7 cellular contexts compared by ENCODE assay signal in genomic region chr12:57821015-57821414, GRCh38. TPM values are rescaled to one million over a fixed set of nuclear protein-coding genes. Genes with fewer than 3 reads are reported as not detected.
DNase-seq lines count a peak whose midpoint lies in the region; ATAC-seq, FAIRE-seq and TF ChIP-seq lines count a peak whose summit lies in the region.
"Not testable (repeated sequence)": the region's sequence is repeated elsewhere in the genome, so short reads cannot be mapped to it uniquely, and the experiment has no call there.

No MANE protein-coding gene starts in this region.

- H3K36me3 Mint-ChIP-seq in activated T-cell treated with anti-CD3 and anti-CD28 coated beads, Interleukin-2, amount 50 U/mL, for 24 hours (ENCODE audit: low read depth): peaks cover 65% of the 10 kb centered on the region
- H3K36me3 Mint-ChIP-seq in effector memory CD8-positive, alpha-beta T cell (ENCODE audit: insufficient read depth): peaks cover 35% of the 10 kb centered on the region
- H3K36me3 Mint-ChIP-seq in memory B cell: peaks cover 32% of the 10 kb centered on the region
- H3K36me3 Mint-ChIP-seq in nephron progenitor cell (ENCODE audit: low read depth): peaks cover 57% of the 10 kb centered on the region
- peaks cover 27 to 46% of the 10 kb centered on the region in 2 donors for H3K36me3 Mint-ChIP-seq in stimulated activated naive B cell treated with anti-CD40 and anti-IgM and Interleukin-4, amounts not matched to agents 10 μg/mL and 1 μg/mL and 100 μg/mL, for 72 hours

- TF ChIP-seq POLR2A in GM12892 (IDR thresholded peaks at IDR 0.05; ENCODE audit: low read depth, low read length): 0 out of 2 replicates have a peak, but pooled peaks have one; percentile 41
- TF ChIP-seq POLR2A in K562 (conservative IDR thresholded peaks at IDR 0.05): not testable (repeated sequence)

- H3K9ac ChIP-seq in K562 (ENCODE audit: insufficient read depth in 1 of 2, low read depth in 2 of 2, low read length in 2 of 2): not testable (repeated sequence)

- H2AFZ ChIP-seq in K562 (ENCODE audit: low read depth, low read length): not testable (repeated sequence)

- DNase-seq in GM12892 (ENCODE audit: insufficient read length); activated T-cell treated with anti-CD3 and anti-CD28 coated beads, Interleukin-2, amount 50 U/mL, for 24 hours; K562 (ENCODE audit: extremely low read depth in 1 of 4, low spot score in 3 of 4); effector memory CD8-positive, alpha-beta T cell; memory B cell (ENCODE audit: low spot score in 2 of 2); nephron progenitor cell; stimulated activated naive B cell treated with anti-CD40 and anti-IgM and Interleukin-4, amounts not matched to agents 10 μg/mL and 1 μg/mL and 100 μg/mL, for 72 hours: not testable (repeated sequence)

- BruUV-seq in K562 (replicated peaks; lab: Mats Ljungman, UMichigan): not testable (repeated sequence)

- not testable (repeated sequence) for ATAC-seq in K562; effector memory CD8-positive, alpha-beta T cell (replicated peaks); memory B cell (ENCODE audit: low read depth); stimulated activated naive B cell treated with anti-CD40 and anti-IgM and Interleukin-4, amounts not matched to agents 10 μg/mL and 1 μg/mL and 100 μg/mL, for 72 hours (replicated peaks)

- not testable (repeated sequence) for H3K9me3 ChIP-seq in K562 (replicated peaks; ENCODE audit: control insufficient read depth, insufficient read depth, low read depth, low read length)

- peaks cover 6 to 17% of the 10 kb centered on the region in 2 experiments; a peak in 3 of 5 replicates for H3K4me1 ChIP-seq in K562 (replicated peaks in 1 of 2; ENCODE audit: control insufficient read depth in 2 of 2, insufficient read depth in 2 of 2, low read length in 2 of 2)

- not testable (repeated sequence) for H3K4me1 Mint-ChIP-seq in activated T-cell treated with anti-CD3 and anti-CD28 coated beads, Interleukin-2, amount 50 U/mL, for 24 hours (ENCODE audit: low read depth); effector memory CD8-positive, alpha-beta T cell (ENCODE audit: low read depth in 2 of 2); memory B cell; nephron progenitor cell; stimulated activated naive B cell treated with anti-CD40 and anti-IgM and Interleukin-4, amounts not matched to agents 10 μg/mL and 1 μg/mL and 100 μg/mL, for 72 hours

- not testable (repeated sequence) for H3K4me3 ChIP-seq in K562

- H3K27ac Mint-ChIP-seq in activated T-cell treated with anti-CD3 and anti-CD28 coated beads, Interleukin-2, amount 50 U/mL, for 24 hours: peak overlapping the region; percentile 14
- peak overlapping the region; percentile 76 to 84 for H3K27ac Mint-ChIP-seq in effector memory CD8-positive, alpha-beta T cell
- peak overlapping the region; percentile 59 for H3K27ac Mint-ChIP-seq in memory B cell
- H3K27ac Mint-ChIP-seq in nephron progenitor cell: peak overlapping the region; percentile 87
- H3K27ac Mint-ChIP-seq in stimulated activated naive B cell treated with anti-CD40 and anti-IgM and Interleukin-4, amounts not matched to agents 10 μg/mL and 1 μg/mL and 100 μg/mL, for 72 hours: peak overlapping the region; percentile 56

- FAIRE-seq in GM12892 (lab: Jason Lieb, UNC): not testable (repeated sequence)
- peak; percentile 67 for FAIRE-seq in K562 (lab: Jason Lieb, UNC)

- not testable (repeated sequence) for H3K27me3 Mint-ChIP-seq in activated T-cell treated with anti-CD3 and anti-CD28 coated beads, Interleukin-2, amount 50 U/mL, for 24 hours; effector memory CD8-positive, alpha-beta T cell; memory B cell; nephron progenitor cell (ENCODE audit: low read depth, poor library complexity); stimulated activated naive B cell treated with anti-CD40 and anti-IgM and Interleukin-4, amounts not matched to agents 10 μg/mL and 1 μg/mL and 100 μg/mL, for 72 hours

- CTCF ChIA-PET in K562 (lab: Yijun Ruan, JAX; ENCODE audit: low intra/inter-chr PET ratio): not testable (repeated sequence)

- not testable (repeated sequence) for H4K20me1 ChIP-seq in K562 (replicated peaks; ENCODE audit: control insufficient read depth, insufficient read depth, low read length)

- not testable (repeated sequence) for TF ChIP-seq CTCF in K562 (IDR thresholded peaks at IDR 0.05 in 2 of 3, conservative IDR thresholded peaks at IDR 0.05 in 1 of 3; ENCODE audit: insufficient read depth in 2 of 3, low read depth in 1 of 3, low read length in 3 of 3); nephron progenitor cell (IDR thresholded peaks at IDR 0.05)

- not testable (repeated sequence) for H3K27me3 ChIP-seq in K562 (ENCODE audit: control insufficient read depth in 2 of 2, insufficient read depth in 2 of 2, low read length in 2 of 2)

- WGBS in K562 (ENCODE audit: insufficient coverage, low coverage, missing lambda C conversion rate): 77% methylated on average over 5 of the region's 5 CpGs

- H3K4me2 ChIP-seq in K562 (ENCODE audit: insufficient read depth, low read length): not testable (repeated sequence)

- POLR2A ChIA-PET in K562 (lab: Yijun Ruan, JAX): not testable (repeated sequence)

- H3K9me1 ChIP-seq in K562 (ENCODE audit: control insufficient read depth, insufficient read depth, low read length): not testable (repeated sequence)

- not testable (repeated sequence) for H3K9me3 Mint-ChIP-seq in activated T-cell treated with anti-CD3 and anti-CD28 coated beads, Interleukin-2, amount 50 U/mL, for 24 hours; effector memory CD8-positive, alpha-beta T cell; memory B cell; nephron progenitor cell; stimulated activated naive B cell treated with anti-CD40 and anti-IgM and Interleukin-4, amounts not matched to agents 10 μg/mL and 1 μg/mL and 100 μg/mL, for 72 hours

- intact Hi-C loops in K562 (cut with micrococcal nuclease): not testable (repeated sequence)

- TF ChIP-seq RAD21 in K562 (CRISPR knock-in tag; conservative IDR thresholded peaks at IDR 0.05 in 1 of 2, IDR thresholded peaks at IDR 0.05 in 1 of 2): not testable (repeated sequence)

- not testable (repeated sequence) for TF ChIP-seq EP300 in K562 (IDR thresholded peaks at IDR 0.05; ENCODE audit: low read length)

- in situ Hi-C loops in K562 (cut with MboI): not testable (repeated sequence)

- not testable (repeated sequence) for H3K79me2 ChIP-seq in K562 (ENCODE audit: control insufficient read depth, insufficient read depth, low read length)

- not testable (repeated sequence) for H3K4me3 Mint-ChIP-seq in activated T-cell treated with anti-CD3 and anti-CD28 coated beads, Interleukin-2, amount 50 U/mL, for 24 hours; effector memory CD8-positive, alpha-beta T cell; memory B cell; nephron progenitor cell; stimulated activated naive B cell treated with anti-CD40 and anti-IgM and Interleukin-4, amounts not matched to agents 10 μg/mL and 1 μg/mL and 100 μg/mL, for 72 hours

- H3K36me3 ChIP-seq in K562 (ENCODE audit: control insufficient read depth, insufficient read depth, low read length): peaks cover 49% of the 10 kb centered on the region

- not testable (repeated sequence) for H3K27ac ChIP-seq in K562 (ENCODE audit: extremely low read depth, low read depth, low read length)

RNA-seq across cellular contexts. Expression of gene AVIL, which starts 2.5 kb away (rescaled TPM):
- 2.1 TPM for polyA plus RNA-seq in GM12892 (2012; ENCODE audit: missing spikeins)
- 1.2 and 1.3 TPM in 2 replicates for total RNA-seq in K562 (2011; cell fraction: chromatin; rRNA removed; ENCODE audit: low replicate concordance)
- total RNA-seq in K562 (2011; cell fraction: nucleolus; rRNA removed): 0.39 and 0.83 TPM in 2 replicates
- total RNA-seq in K562 (2011; cell fraction: nucleoplasm; rRNA removed): 1.1 and 1.5 TPM in 2 replicates
- total RNA-seq in K562 (2014; rRNA removed): 0.05 and 0.24 TPM in 2 replicates
- total RNA-seq in K562 (2014; rRNA removed; fragmentation: Illumina TruSeq; extraction: Trizol): 0.16 and 0.22 TPM in 2 replicates
- 0.25 and 0.34 TPM in 2 replicates for total RNA-seq in K562 (2015; rRNA removed; fragmentation: Illumina TruSeq; extraction: Trizol)
- 0.27 and 0.33 TPM in 2 replicates for total RNA-seq in K562 (2021)
- polyA plus RNA-seq in K562 (2011; rRNA removed): 0.17 and 0.24 TPM in 2 replicates
- polyA plus RNA-seq in K562 (2011; cell fraction: cytosol; rRNA removed): 0.10 and 0.18 TPM in 2 replicates
- polyA plus RNA-seq in K562 (2011; cell fraction: nucleus; rRNA removed): 0.55 and 0.97 TPM in 2 replicates
- 0.73 and 2.2 TPM in 2 replicates for polyA plus RNA-seq in K562 (2012)
- 0.39 TPM in 2 replicates for polyA plus RNA-seq in K562 (2014; fragmentation: Illumina TruSeq; extraction: Trizol)
- polyA plus RNA-seq in K562 (2014; fragmentation: Nextera tagmentation; extraction: Ambion mirVana): under 1 TPM; 0.24 to 0.36 TPM
- 1.5 TPM in 1 of 2 replicates, not detected in the other for polyA plus RNA-seq in K562 (2014; rRNA removed)
- polyA minus RNA-seq in K562 (2011; rRNA and poly(A)+ RNA removed): 0.18 and 0.27 TPM in 2 replicates
- not detected in 2 replicates for polyA minus RNA-seq in K562 (2011; cell fraction: cytosol; rRNA and poly(A)+ RNA removed)
- 0.27 and 0.89 TPM in 2 replicates for polyA minus RNA-seq in K562 (2011; cell fraction: nucleus; rRNA and poly(A)+ RNA removed)

RNA-seq across cellular contexts. Expression of gene CTDSP2, which starts 25.5 kb away (rescaled TPM):
- 44.9 TPM for polyA plus RNA-seq in GM12892 (2012; ENCODE audit: missing spikeins)
- 89.2 and 157 TPM in 2 replicates for total RNA-seq in K562 (2011; cell fraction: chromatin; rRNA removed; ENCODE audit: low replicate concordance)
- 72.6 and 88.1 TPM in 2 replicates for total RNA-seq in K562 (2011; cell fraction: nucleolus; rRNA removed)
- total RNA-seq in K562 (2011; cell fraction: nucleoplasm; rRNA removed): 93.3 and 110 TPM in 2 replicates
- 42.0 and 60.5 TPM in 2 replicates for total RNA-seq in K562 (2014; rRNA removed)
- 46.6 and 47.7 TPM in 2 replicates for total RNA-seq in K562 (2014; rRNA removed; fragmentation: Illumina TruSeq; extraction: Trizol)
- total RNA-seq in K562 (2015; rRNA removed; fragmentation: Illumina TruSeq; extraction: Trizol): 39.8 and 40.2 TPM in 2 replicates
- 93.7 and 108 TPM in 2 replicates for total RNA-seq in K562 (2021)
- 87.2 and 94.7 TPM in 2 replicates for polyA plus RNA-seq in K562 (2011; rRNA removed)
- polyA plus RNA-seq in K562 (2011; cell fraction: cytosol; rRNA removed): 115 and 117 TPM in 2 replicates
- polyA plus RNA-seq in K562 (2011; cell fraction: nucleus; rRNA removed): 128 and 133 TPM in 2 replicates
- polyA plus RNA-seq in K562 (2012): 83.4 and 116 TPM in 2 replicates
- 86.4 and 89.3 TPM in 2 replicates for polyA plus RNA-seq in K562 (2014; fragmentation: Illumina TruSeq; extraction: Trizol)
- polyA plus RNA-seq in K562 (2014; fragmentation: Nextera tagmentation; extraction: Ambion mirVana): 10 to 100 TPM; 20.4 to 24.1 TPM
- polyA plus RNA-seq in K562 (2014; rRNA removed): 62.5 and 64.5 TPM in 2 replicates
- polyA minus RNA-seq in K562 (2011; rRNA and poly(A)+ RNA removed): 102 and 145 TPM in 2 replicates
- 85.8 and 88.5 TPM in 2 replicates for polyA minus RNA-seq in K562 (2011; cell fraction: cytosol; rRNA and poly(A)+ RNA removed)
- polyA minus RNA-seq in K562 (2011; cell fraction: nucleus; rRNA and poly(A)+ RNA removed): 40.9 and 69.2 TPM in 2 replicates

RNA-seq across cellular contexts. Expression of gene TSFM, which starts 38.4 kb away (rescaled TPM):
- 47.5 TPM for polyA plus RNA-seq in GM12892 (2012; ENCODE audit: missing spikeins)
- total RNA-seq in K562 (2011; cell fraction: chromatin; rRNA removed; ENCODE audit: low replicate concordance): 19.9 and 28.1 TPM in 2 replicates
- 16.2 and 23.0 TPM in 2 replicates for total RNA-seq in K562 (2011; cell fraction: nucleolus; rRNA removed)
- total RNA-seq in K562 (2011; cell fraction: nucleoplasm; rRNA removed): 21.9 and 30.2 TPM in 2 replicates
- total RNA-seq in K562 (2014; rRNA removed) (56.7 and 74.2 TPM in 2 replicates), K562 (2014; rRNA removed; fragmentation: Illumina TruSeq; extraction: Trizol) (48.1 and 56.4 TPM in 2 replicates), K562 (2015; rRNA removed; fragmentation: Illumina TruSeq; extraction: Trizol) (56.0 and 58.2 TPM in 2 replicates), K562 (2021) (62.4 and 62.6 TPM in 2 replicates)
- polyA plus RNA-seq in K562 (2011; rRNA removed) (38.9 and 44.6 TPM in 2 replicates), K562 (2014; fragmentation: Illumina TruSeq; extraction: Trizol) (55.3 and 57.1 TPM in 2 replicates), K562 (2014; fragmentation: Nextera tagmentation; extraction: Ambion mirVana) (100 to 1,000 TPM; 166 to 198 TPM), K562 (2014; rRNA removed) (60.2 and 70.7 TPM in 2 replicates)
- 21.4 and 23.3 TPM in 2 replicates for polyA plus RNA-seq in K562 (2011; cell fraction: cytosol; rRNA removed)
- 15.8 and 18.8 TPM in 2 replicates for polyA plus RNA-seq in K562 (2011; cell fraction: nucleus; rRNA removed)
- 34.8 and 50.5 TPM in 2 replicates for polyA plus RNA-seq in K562 (2012)
- 11.8 and 13.0 TPM in 2 replicates for polyA minus RNA-seq in K562 (2011; rRNA and poly(A)+ RNA removed)
- 13.4 and 15.1 TPM in 2 replicates for polyA minus RNA-seq in K562 (2011; cell fraction: cytosol; rRNA and poly(A)+ RNA removed)
- polyA minus RNA-seq in K562 (2011; cell fraction: nucleus; rRNA and poly(A)+ RNA removed): 7.0 and 9.2 TPM in 2 replicates

RNA-seq across cellular contexts. Expression of gene EEF1AKMT3, which starts 48.6 kb away (rescaled TPM):
- 6.1 TPM for polyA plus RNA-seq in GM12892 (2012; ENCODE audit: missing spikeins)
- total RNA-seq in K562 (2011; cell fraction: chromatin; rRNA removed; ENCODE audit: low replicate concordance): 15.8 and 16.5 TPM in 2 replicates
- 9.3 and 9.8 TPM in 2 replicates for total RNA-seq in K562 (2011; cell fraction: nucleolus; rRNA removed)
- 17.6 and 32.4 TPM in 2 replicates for total RNA-seq in K562 (2011; cell fraction: nucleoplasm; rRNA removed)
- total RNA-seq in K562 (2014; rRNA removed) (4.1 and 6.0 TPM in 2 replicates), K562 (2014; rRNA removed; fragmentation: Illumina TruSeq; extraction: Trizol) (6.9 and 7.8 TPM in 2 replicates), K562 (2015; rRNA removed; fragmentation: Illumina TruSeq; extraction: Trizol) (6.1 and 6.6 TPM in 2 replicates), K562 (2021) (7.2 and 11.7 TPM in 2 replicates)
- polyA plus RNA-seq in K562 (2011; rRNA removed) (17.2 and 17.6 TPM in 2 replicates), K562 (2014; fragmentation: Illumina TruSeq; extraction: Trizol) (9.1 and 10.6 TPM in 2 replicates), K562 (2014; fragmentation: Nextera tagmentation; extraction: Ambion mirVana) (1 to 10 TPM; 4.9 to 9.1 TPM), K562 (2014; rRNA removed) (7.9 and 11.4 TPM in 2 replicates)
- 11.6 and 19.1 TPM in 2 replicates for polyA plus RNA-seq in K562 (2011; cell fraction: cytosol; rRNA removed)
- polyA plus RNA-seq in K562 (2011; cell fraction: nucleus; rRNA removed): 18.5 and 21.8 TPM in 2 replicates
- polyA plus RNA-seq in K562 (2012): 9.6 and 10.6 TPM in 2 replicates
- 10.0 and 10.5 TPM in 2 replicates for polyA minus RNA-seq in K562 (2011; rRNA and poly(A)+ RNA removed)
- polyA minus RNA-seq in K562 (2011; cell fraction: cytosol; rRNA and poly(A)+ RNA removed): 6.1 and 9.4 TPM in 2 replicates
- 3.9 and 6.0 TPM in 2 replicates for polyA minus RNA-seq in K562 (2011; cell fraction: nucleus; rRNA and poly(A)+ RNA removed)

RNA-seq across cellular contexts. Expression of gene METTL1, which starts 49.1 kb away (rescaled TPM):
- polyA plus RNA-seq in GM12892 (2012; ENCODE audit: missing spikeins): 28.0 TPM
- 40.7 and 110 TPM in 2 replicates for total RNA-seq in K562 (2011; cell fraction: chromatin; rRNA removed; ENCODE audit: low replicate concordance)
- 57.1 and 83.5 TPM in 2 replicates for total RNA-seq in K562 (2011; cell fraction: nucleolus; rRNA removed)
- total RNA-seq in K562 (2011; cell fraction: nucleoplasm; rRNA removed): 43.7 and 55.2 TPM in 2 replicates
- total RNA-seq in K562 (2014; rRNA removed): 24.0 and 42.5 TPM in 2 replicates
- 12.6 and 14.6 TPM in 2 replicates for total RNA-seq in K562 (2014; rRNA removed; fragmentation: Illumina TruSeq; extraction: Trizol)
- total RNA-seq in K562 (2015; rRNA removed; fragmentation: Illumina TruSeq; extraction: Trizol): 17.5 and 18.0 TPM in 2 replicates
- 44.0 and 49.3 TPM in 2 replicates for total RNA-seq in K562 (2021)
- 39.2 and 45.1 TPM in 2 replicates for polyA plus RNA-seq in K562 (2011; rRNA removed)
- polyA plus RNA-seq in K562 (2011; cell fraction: cytosol; rRNA removed): 33.7 and 38.8 TPM in 2 replicates
- 75.9 and 78.4 TPM in 2 replicates for polyA plus RNA-seq in K562 (2011; cell fraction: nucleus; rRNA removed)
- polyA plus RNA-seq in K562 (2012): 25.3 and 44.9 TPM in 2 replicates
- polyA plus RNA-seq in K562 (2014; fragmentation: Illumina TruSeq; extraction: Trizol): 36.8 and 47.6 TPM in 2 replicates
- polyA plus RNA-seq in K562 (2014; fragmentation: Nextera tagmentation; extraction: Ambion mirVana): 10 to 100 TPM; 52.9 to 65.9 TPM
- 23.9 and 32.1 TPM in 2 replicates for polyA plus RNA-seq in K562 (2014; rRNA removed)
- 23.4 and 33.9 TPM in 2 replicates for polyA minus RNA-seq in K562 (2011; rRNA and poly(A)+ RNA removed)
- 15.1 and 20.4 TPM in 2 replicates for polyA minus RNA-seq in K562 (2011; cell fraction: cytosol; rRNA and poly(A)+ RNA removed)
- polyA minus RNA-seq in K562 (2011; cell fraction: nucleus; rRNA and poly(A)+ RNA removed): 30.3 and 41.1 TPM in 2 replicates

Comparison
In these comparisons a context has a peak if more than half of its experiments do, and no peak if none do; other contexts are left out.
1. H3K27ac Mint-ChIP-seq: peak in every context shown above with its lines; median percentile 87 in nephron progenitor cell; 80 in effector memory CD8-positive, alpha-beta T cell; 59 in memory B cell; 56 in stimulated activated naive B cell treated with anti-CD40 and anti-IgM and Interleukin-4, amounts not matched to agents 10 μg/mL and 1 μg/mL and 100 μg/mL, for 72 hours; 14 in activated T-cell treated with anti-CD3 and anti-CD28 coated beads, Interleukin-2, amount 50 U/mL, for 24 hours.